In genomic region chr14:64768401-64769095, GRCh38 we compare ENCODE assay signal across 21 cellular contexts.
"Had no signal": no experiment of that assay in that cellular context is flagged by ENCODE, and none has a peak within 500 bp of the region (broad histone marks: within the 10 kb centered on the region; RNA-seq: fewer than 3 reads in every experiment).

No MANE protein-coding gene starts in this region.

- H3K27me3 Mint-ChIP-seq: stimulated activated naive CD8-positive, alpha-beta T cell treated with anti-CD3 and anti-CD28 coated beads, Interleukin-15, Interleukin-2, amounts not matched to agents 100 ng/mL and 50 ng/mL, for 24 hours had no signal

- H3K36me3 ChIP-seq: ovary, tibial nerve, upper lobe of right lung, vagina had no signal

- H3K27me3 ChIP-seq: hepatocyte, ovary, right atrium auricular region, testis, tibial nerve, upper lobe of right lung, vagina had no signal

- FAIRE-seq: islet of Langerhans had no signal

- H3K9me3 ChIP-seq: mucosa of descending colon, ovary, right atrium auricular region, testis, tibial nerve, upper lobe of right lung, vagina had no signal

- H3K4me3 Mint-ChIP-seq: naive thymus-derived CD8-positive, alpha-beta T cell; stimulated activated memory B cell treated with anti-CD40 and anti-IgM and Interleukin-4, amounts not matched to agents 10 μg/mL and 1 μg/mL and 100 μg/mL, for 72 hours; stimulated activated naive CD8-positive, alpha-beta T cell treated with anti-CD3 and anti-CD28 coated beads, Interleukin-15, Interleukin-2, amounts not matched to agents 100 ng/mL and 50 ng/mL, for 24 hours had no signal

- H3K9me3 Mint-ChIP-seq: naive thymus-derived CD8-positive, alpha-beta T cell; stimulated activated memory B cell treated with anti-CD40 and anti-IgM and Interleukin-4, amounts not matched to agents 10 μg/mL and 1 μg/mL and 100 μg/mL, for 72 hours; stimulated activated naive CD8-positive, alpha-beta T cell treated with anti-CD3 and anti-CD28 coated beads, Interleukin-15, Interleukin-2, amounts not matched to agents 100 ng/mL and 50 ng/mL, for 24 hours had no signal

- DNase-seq: effector CD4-positive, alpha-beta T cell; foreskin melanocyte; head of caudate nucleus; kidney glomerular epithelial cell; mucosa of descending colon; naive thymus-derived CD8-positive, alpha-beta T cell; nucleus accumbens; stimulated activated CD4-positive, alpha-beta T cell treated with anti-CD3 and anti-CD28 coated beads, Interleukin-4, amount 100 ng/mL, for 1 hour; stimulated activated CD8-positive, alpha-beta memory T cell treated with anti-CD3 and anti-CD28 coated beads, Interleukin-4, amount 100 ng/mL, for 48 hours; testis; upper lobe of right lung had no signal

- H3K27ac ChIP-seq: coronary artery, hepatocyte, ovary, right atrium auricular region, testis, tibial nerve, upper lobe of right lung, vagina had no signal

- H3K36me3 Mint-ChIP-seq: naive thymus-derived CD8-positive, alpha-beta T cell; stimulated activated memory B cell treated with anti-CD40 and anti-IgM and Interleukin-4, amounts not matched to agents 10 μg/mL and 1 μg/mL and 100 μg/mL, for 72 hours had no signal

- H3K4me2 ChIP-seq: hepatocyte, smooth muscle cell had no signal

- H3K4me3 ChIP-seq: coronary artery, hepatocyte, mucosa of descending colon, ovary, right atrium auricular region, smooth muscle cell, testis, tibial nerve, upper lobe of right lung, vagina had no signal

- H3K79me2 ChIP-seq: hepatocyte had no signal

- ATAC-seq: mucosa of descending colon; naive thymus-derived CD8-positive, alpha-beta T cell; stimulated activated memory B cell treated with anti-CD40 and anti-IgM and Interleukin-4, amounts not matched to agents 10 μg/mL and 1 μg/mL and 100 μg/mL, for 72 hours; upper lobe of right lung had no signal

- H2AFZ ChIP-seq: hepatocyte had no signal

- H3K27ac Mint-ChIP-seq: stimulated activated memory B cell treated with anti-CD40 and anti-IgM and Interleukin-4, amounts not matched to agents 10 μg/mL and 1 μg/mL and 100 μg/mL, for 72 hours; stimulated activated naive CD8-positive, alpha-beta T cell treated with anti-CD3 and anti-CD28 coated beads, Interleukin-15, Interleukin-2, amounts not matched to agents 100 ng/mL and 50 ng/mL, for 24 hours had no signal
